1 cellular context compared by ENCODE assay signal in the genomic region with DNA sequence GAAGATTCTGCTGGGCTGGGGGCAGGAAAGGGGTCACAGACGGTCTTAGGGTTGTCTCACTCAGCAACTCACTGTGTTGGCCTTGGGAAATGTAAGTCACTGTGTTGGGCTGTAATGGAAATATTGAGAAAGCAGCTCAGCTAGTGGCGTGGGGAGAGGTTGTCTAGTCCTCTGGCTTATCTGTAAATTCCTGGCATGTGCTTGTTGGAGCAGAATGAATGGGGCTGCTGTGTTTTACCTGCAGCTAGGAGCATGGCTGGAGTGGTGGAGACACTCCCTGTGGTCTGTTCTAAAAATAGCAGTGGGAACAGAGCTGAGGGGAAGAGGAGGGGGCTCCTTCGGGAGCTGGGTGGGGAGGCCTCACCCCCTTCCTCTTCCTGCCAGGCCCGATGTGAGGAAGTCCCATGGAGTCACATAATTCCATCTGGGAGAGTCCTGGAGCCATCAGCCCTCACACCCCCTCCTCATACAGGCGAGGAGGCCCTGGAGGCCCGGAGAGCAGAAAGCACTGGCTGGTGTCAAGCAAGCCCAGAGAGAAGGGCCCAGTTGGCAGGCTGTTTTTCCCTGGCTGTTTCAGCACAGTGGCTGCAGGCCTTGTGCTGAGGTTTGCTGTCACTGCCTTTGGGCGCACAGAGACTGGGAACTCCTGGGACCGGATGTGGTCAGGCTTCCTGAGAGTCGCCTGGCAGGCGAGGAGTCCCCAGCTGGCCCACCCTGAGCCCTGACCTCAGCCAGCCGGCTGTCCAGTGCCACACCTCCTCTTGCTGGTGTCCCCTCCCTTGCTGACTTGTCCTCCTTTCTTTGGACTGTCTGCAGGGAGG.
TF ChIP-seq lines count a peak whose summit lies in the region.

No MANE protein-coding gene starts in this region.

TF ChIP-seq in K562, 482 proteins besides CTCF, POLR2A, EP300 and RAD21 (continued from another document):
- TF ChIP-seq, protein P1, sequence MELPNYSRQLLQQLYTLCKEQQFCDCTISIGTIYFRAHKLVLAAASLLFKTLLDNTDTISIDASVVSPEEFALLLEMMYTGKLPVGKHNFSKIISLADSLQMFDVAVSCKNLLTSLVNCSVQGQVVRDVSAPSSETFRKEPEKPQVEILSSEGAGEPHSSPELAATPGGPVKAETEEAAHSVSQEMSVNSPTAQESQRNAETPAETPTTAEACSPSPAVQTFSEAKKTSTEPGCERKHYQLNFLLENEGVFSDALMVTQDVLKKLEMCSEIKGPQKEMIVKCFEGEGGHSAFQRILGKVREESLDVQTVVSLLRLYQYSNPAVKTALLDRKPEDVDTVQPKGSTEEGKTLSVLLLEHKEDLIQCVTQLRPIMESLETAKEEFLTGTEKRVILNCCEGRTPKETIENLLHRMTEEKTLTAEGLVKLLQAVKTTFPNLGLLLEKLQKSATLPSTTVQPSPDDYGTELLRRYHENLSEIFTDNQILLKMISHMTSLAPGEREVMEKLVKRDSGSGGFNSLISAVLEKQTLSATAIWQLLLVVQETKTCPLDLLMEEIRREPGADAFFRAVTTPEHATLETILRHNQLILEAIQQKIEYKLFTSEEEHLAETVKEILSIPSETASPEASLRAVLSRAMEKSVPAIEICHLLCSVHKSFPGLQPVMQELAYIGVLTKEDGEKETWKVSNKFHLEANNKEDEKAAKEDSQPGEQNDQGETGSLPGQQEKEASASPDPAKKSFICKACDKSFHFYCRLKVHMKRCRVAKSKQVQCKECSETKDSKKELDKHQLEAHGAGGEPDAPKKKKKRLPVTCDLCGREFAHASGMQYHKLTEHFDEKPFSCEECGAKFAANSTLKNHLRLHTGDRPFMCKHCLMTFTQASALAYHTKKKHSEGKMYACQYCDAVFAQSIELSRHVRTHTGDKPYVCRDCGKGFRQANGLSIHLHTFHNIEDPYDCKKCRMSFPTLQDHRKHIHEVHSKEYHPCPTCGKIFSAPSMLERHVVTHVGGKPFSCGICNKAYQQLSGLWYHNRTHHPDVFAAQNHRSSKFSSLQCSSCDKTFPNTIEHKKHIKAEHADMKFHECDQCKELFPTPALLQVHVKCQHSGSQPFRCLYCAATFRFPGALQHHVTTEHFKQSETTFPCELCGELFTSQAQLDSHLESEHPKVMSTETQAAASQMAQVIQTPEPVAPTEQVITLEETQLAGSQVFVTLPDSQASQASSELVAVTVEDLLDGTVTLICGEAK (IDR thresholded peaks at IDR 0.05) = no peak
- TF ChIP-seq, protein P1 (CRISPR knock-in tag; IDR thresholded peaks at IDR 0.05) = no peak
- TF ChIP-seq YBX1 (IDR thresholded peaks at IDR 0.05) (no peak), SMAD4 (CRISPR knock-in tag; conservative IDR thresholded peaks at IDR 0.05) (peak; percentile 62; the same call in 1 of the 2 replicates), ARNT (IDR thresholded peaks at IDR 0.05) (no peak), JUN (IDR thresholded peaks at IDR 0.05; ENCODE audit: borderline replicate concordance, low read depth, low read length) (0 out of 2 replicates have a peak, but pooled peaks have one; percentile 11), JUN (CRISPR knock-in tag; IDR thresholded peaks at IDR 0.05; ENCODE audit: borderline replicate concordance) (no peak), SMAD3 (CRISPR knock-in tag; conservative IDR thresholded peaks at IDR 0.05) (no peak), ATF1 (CRISPR knock-in tag; IDR thresholded peaks at IDR 0.05) (no peak), ATF1 (tag; IDR thresholded peaks at IDR 0.05) (0 out of 2 replicates have a peak, but pooled peaks have one; percentile 20), NFATC3 (IDR thresholded peaks at IDR 0.05) (0 out of 2 replicates have a peak, but pooled peaks have one; percentile 38), MEF2A (IDR thresholded peaks at IDR 0.05; ENCODE audit: control insufficient read depth, low read depth, low read length) (peak; percentile 61; the same call in 1 of the 2 replicates), RBM34 (IDR thresholded peaks at IDR 0.05; ENCODE audit: borderline replicate concordance, insufficient read depth, low read length) (no peak), MEF2D (tag; conservative IDR thresholded peaks at IDR 0.05; ENCODE audit: low read depth) (peak; percentile 83), CXXC5 (CRISPR knock-in tag; IDR thresholded peaks at IDR 0.05) (peak; percentile 36; the same call in 1 of the 2 replicates), NR2C1 (IDR thresholded peaks at IDR 0.05) (no peak), NR2C1 (tag; IDR thresholded peaks at IDR 0.05) (0 out of 2 replicates have a peak, but pooled peaks have one; percentile 17), FOSL1 (tag; conservative IDR thresholded peaks at IDR 0.05) (peak; percentile 75), PCBP2 (IDR thresholded peaks at IDR 0.05; ENCODE audit: low read depth, low read length, poor library complexity, severe bottlenecking) (no peak)
- TF ChIP-seq, protein P2, sequence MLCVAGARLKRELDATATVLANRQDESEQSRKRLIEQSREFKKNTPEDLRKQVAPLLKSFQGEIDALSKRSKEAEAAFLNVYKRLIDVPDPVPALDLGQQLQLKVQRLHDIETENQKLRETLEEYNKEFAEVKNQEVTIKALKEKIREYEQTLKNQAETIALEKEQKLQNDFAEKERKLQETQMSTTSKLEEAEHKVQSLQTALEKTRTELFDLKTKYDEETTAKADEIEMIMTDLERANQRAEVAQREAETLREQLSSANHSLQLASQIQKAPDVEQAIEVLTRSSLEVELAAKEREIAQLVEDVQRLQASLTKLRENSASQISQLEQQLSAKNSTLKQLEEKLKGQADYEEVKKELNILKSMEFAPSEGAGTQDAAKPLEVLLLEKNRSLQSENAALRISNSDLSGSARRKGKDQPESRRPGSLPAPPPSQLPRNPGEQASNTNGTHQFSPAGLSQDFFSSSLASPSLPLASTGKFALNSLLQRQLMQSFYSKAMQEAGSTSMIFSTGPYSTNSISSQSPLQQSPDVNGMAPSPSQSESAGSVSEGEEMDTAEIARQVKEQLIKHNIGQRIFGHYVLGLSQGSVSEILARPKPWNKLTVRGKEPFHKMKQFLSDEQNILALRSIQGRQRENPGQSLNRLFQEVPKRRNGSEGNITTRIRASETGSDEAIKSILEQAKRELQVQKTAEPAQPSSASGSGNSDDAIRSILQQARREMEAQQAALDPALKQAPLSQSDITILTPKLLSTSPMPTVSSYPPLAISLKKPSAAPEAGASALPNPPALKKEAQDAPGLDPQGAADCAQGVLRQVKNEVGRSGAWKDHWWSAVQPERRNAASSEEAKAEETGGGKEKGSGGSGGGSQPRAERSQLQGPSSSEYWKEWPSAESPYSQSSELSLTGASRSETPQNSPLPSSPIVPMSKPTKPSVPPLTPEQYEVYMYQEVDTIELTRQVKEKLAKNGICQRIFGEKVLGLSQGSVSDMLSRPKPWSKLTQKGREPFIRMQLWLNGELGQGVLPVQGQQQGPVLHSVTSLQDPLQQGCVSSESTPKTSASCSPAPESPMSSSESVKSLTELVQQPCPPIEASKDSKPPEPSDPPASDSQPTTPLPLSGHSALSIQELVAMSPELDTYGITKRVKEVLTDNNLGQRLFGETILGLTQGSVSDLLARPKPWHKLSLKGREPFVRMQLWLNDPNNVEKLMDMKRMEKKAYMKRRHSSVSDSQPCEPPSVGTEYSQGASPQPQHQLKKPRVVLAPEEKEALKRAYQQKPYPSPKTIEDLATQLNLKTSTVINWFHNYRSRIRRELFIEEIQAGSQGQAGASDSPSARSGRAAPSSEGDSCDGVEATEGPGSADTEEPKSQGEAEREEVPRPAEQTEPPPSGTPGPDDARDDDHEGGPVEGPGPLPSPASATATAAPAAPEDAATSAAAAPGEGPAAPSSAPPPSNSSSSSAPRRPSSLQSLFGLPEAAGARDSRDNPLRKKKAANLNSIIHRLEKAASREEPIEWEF (CRISPR knock-in tag; IDR thresholded peaks at IDR 0.05) = peak; percentile 65; the same call in 1 of the 2 replicates
- TF ChIP-seq, protein P3, sequence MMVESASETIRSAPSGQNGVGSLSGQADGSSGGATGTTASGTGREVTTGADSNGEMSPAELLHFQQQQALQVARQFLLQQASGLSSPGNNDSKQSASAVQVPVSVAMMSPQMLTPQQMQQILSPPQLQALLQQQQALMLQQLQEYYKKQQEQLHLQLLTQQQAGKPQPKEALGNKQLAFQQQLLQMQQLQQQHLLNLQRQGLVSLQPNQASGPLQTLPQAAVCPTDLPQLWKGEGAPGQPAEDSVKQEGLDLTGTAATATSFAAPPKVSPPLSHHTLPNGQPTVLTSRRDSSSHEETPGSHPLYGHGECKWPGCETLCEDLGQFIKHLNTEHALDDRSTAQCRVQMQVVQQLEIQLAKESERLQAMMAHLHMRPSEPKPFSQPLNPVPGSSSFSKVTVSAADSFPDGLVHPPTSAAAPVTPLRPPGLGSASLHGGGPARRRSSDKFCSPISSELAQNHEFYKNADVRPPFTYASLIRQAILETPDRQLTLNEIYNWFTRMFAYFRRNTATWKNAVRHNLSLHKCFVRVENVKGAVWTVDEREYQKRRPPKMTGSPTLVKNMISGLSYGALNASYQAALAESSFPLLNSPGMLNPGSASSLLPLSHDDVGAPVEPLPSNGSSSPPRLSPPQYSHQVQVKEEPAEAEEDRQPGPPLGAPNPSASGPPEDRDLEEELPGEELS (CRISPR knock-in tag; IDR thresholded peaks at IDR 0.05; ENCODE audit: borderline replicate concordance) = no peak
- TF ChIP-seq, protein P4, sequence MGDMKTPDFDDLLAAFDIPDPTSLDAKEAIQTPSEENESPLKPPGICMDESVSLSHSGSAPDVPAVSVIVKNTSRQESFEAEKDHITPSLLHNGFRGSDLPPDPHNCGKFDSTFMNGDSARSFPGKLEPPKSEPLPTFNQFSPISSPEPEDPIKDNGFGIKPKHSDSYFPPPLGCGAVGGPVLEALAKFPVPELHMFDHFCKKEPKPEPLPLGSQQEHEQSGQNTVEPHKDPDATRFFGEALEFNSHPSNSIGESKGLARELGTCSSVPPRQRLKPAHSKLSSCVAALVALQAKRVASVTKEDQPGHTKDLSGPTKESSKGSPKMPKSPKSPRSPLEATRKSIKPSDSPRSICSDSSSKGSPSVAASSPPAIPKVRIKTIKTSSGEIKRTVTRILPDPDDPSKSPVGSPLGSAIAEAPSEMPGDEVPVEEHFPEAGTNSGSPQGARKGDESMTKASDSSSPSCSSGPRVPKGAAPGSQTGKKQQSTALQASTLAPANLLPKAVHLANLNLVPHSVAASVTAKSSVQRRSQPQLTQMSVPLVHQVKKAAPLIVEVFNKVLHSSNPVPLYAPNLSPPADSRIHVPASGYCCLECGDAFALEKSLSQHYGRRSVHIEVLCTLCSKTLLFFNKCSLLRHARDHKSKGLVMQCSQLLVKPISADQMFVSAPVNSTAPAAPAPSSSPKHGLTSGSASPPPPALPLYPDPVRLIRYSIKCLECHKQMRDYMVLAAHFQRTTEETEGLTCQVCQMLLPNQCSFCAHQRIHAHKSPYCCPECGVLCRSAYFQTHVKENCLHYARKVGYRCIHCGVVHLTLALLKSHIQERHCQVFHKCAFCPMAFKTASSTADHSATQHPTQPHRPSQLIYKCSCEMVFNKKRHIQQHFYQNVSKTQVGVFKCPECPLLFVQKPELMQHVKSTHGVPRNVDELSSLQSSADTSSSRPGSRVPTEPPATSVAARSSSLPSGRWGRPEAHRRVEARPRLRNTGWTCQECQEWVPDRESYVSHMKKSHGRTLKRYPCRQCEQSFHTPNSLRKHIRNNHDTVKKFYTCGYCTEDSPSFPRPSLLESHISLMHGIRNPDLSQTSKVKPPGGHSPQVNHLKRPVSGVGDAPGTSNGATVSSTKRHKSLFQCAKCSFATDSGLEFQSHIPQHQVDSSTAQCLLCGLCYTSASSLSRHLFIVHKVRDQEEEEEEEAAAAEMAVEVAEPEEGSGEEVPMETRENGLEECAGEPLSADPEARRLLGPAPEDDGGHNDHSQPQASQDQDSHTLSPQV (IDR thresholded peaks at IDR 0.05) = 0 out of 2 replicates have a peak, but pooled peaks have one; percentile 38
